In the genomic region with DNA sequence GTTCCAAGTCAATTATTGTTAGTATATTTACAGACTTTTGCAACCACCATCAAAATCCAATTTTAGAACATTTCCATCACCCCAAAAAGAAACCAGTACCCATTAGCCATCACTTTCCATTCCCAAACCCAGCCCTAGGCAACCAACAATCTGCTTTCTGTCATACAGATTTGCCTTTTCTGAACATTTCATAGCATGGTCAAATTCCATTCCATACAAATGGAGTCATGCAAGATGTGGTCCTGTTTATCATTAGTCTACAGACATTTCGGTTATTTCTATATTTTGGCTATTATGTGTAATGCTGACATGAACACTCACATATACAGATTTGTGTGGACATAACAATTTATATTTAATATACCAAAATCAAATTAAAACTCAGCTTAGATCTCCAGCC, we compare ENCODE assay signal across 27 cellular contexts.
"Had no signal": no experiment of that assay in that cellular context is flagged by ENCODE, and none has a peak within 500 bp of the region (broad histone marks: within the 10 kb centered on the region; RNA-seq: fewer than 3 reads in every experiment).

No MANE protein-coding gene starts in this region.

- H3K27ac ChIP-seq: gastrocnemius medialis, left lung, right lobe of liver, skin epidermis, thyroid gland, upper lobe of right lung had no signal

- H3K9me3 ChIP-seq: gastrocnemius medialis, left lung, thyroid gland, upper lobe of right lung had no signal

- H3K36me3 ChIP-seq: gastrocnemius medialis, left lung, right lobe of liver, thyroid gland, upper lobe of right lung had no signal

- DNase-seq: activated CD4-positive, alpha-beta T cell treated with anti-CD3 and anti-CD28 coated beads, Interleukin-2, amount 10 ng/mL, durations not matched to agents 7 days and 5 days; activated CD4-positive, CD25-positive, alpha-beta regulatory T cell treated with anti-CD3 and anti-CD28 coated beads, Interleukin-2, amount 50 U/mL, for 72 hours; activated CD8-positive, alpha-beta T cell treated with anti-CD3 and anti-CD28 coated beads for 36 hours; activated naive CD4-positive, alpha-beta T cell; activated T-cell treated with anti-CD3 and anti-CD28 coated beads, Interleukin-2, amount 50 U/mL, for 4 hours; aorta; caudate nucleus; cortex of kidney; gastrocnemius medialis; glutamatergic neuron; left lung; mesendoderm; natural killer cell; right lobe of liver; stimulated activated CD4-positive, alpha-beta T cell treated with anti-CD3 and anti-CD28 coated beads, Interleukin-4, amount 100 ng/mL, for 4 hours; stimulated activated CD8-positive, alpha-beta memory T cell treated with anti-CD3 and anti-CD28 coated beads, Interleukin-4, amount 100 ng/mL, for 48 hours; stimulated activated naive CD8-positive, alpha-beta T cell treated with anti-CD3 and anti-CD28 coated beads, Interleukin-15, amount 100 ng/mL, for 72 hours; substantia nigra; T-helper 2 cell; thyroid gland; upper lobe of right lung had no signal

- FAIRE-seq: endothelial cell of umbilical vein had no signal

- H3K4me3 ChIP-seq: gastrocnemius medialis, left lung, lung, right lobe of liver, skin epidermis, thyroid gland, upper lobe of right lung had no signal

- H3K4me1 ChIP-seq: gastrocnemius medialis, left lung, right lobe of liver, thyroid gland, upper lobe of right lung had no signal

- H3K27me3 ChIP-seq: gastrocnemius medialis, left lung, right lobe of liver, thyroid gland, upper lobe of right lung had no signal

- ATAC-seq: activated CD8-positive, alpha-beta T cell treated with anti-CD3 and anti-CD28 coated beads for 36 hours; activated naive CD4-positive, alpha-beta T cell treated with anti-CD3 and anti-CD28 coated beads, Interleukin-2, amount 50 U/mL, for 72 hours; activated T-cell treated with anti-CD3 and anti-CD28 coated beads, Interleukin-2, amount 50 U/mL, for 4 hours; activated T-helper 17 cell treated with anti-CD3 and anti-CD28 coated beads, Interleukin-2, amount 50 U/mL, for 72 hours; gastrocnemius medialis; left lung; natural killer cell; right lobe of liver; stimulated activated memory B cell treated with anti-CD40 and anti-IgM and Interleukin-4, amounts not matched to agents 10 μg/mL and 1 μg/mL and 100 μg/mL, for 72 hours; stimulated activated naive CD8-positive, alpha-beta T cell treated with anti-CD3 and anti-CD28 coated beads, Interleukin-15, amount 100 ng/mL, for 72 hours; upper lobe of right lung had no signal
